11 cellular contexts compared by ENCODE assay signal in the genomic region with DNA sequence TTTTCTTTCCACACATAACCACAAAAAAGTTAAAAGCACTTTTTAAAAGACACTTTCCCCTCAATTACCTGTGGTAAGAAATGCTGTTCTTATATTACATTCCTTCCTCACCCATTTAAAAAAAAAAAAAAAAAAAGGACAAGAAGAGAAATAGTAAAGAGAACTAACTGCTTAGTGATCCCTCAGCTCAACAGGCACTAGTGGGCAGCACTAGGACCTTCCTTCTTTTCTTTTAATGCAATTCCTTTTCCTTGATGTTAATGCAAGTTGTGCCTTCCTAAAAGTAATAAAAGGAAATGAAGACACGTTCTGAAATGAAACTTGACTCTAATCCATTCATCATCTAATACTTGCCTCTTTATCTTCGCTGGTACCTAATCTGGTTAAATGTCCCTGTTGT.
DNase-seq lines count a peak whose midpoint lies in the region; ATAC-seq and TF ChIP-seq lines count a peak whose summit lies in the region.
"Had no signal": no experiment of that assay in that cellular context is flagged by ENCODE, and none has a peak within 500 bp of the region (broad histone marks: within the 10 kb centered on the region; RNA-seq: fewer than 3 reads in every experiment).

No MANE protein-coding gene starts in this region.

- in situ Hi-C loops in astrocyte of the spinal cord (cut with HindIII; ENCODE audit: low sequenced_read_pairs): no loop called here

- peaks cover 9% of the 10 kb centered on the region for H3K36me3 ChIP-seq in muscle layer of colon (ENCODE audit: insufficient read depth, low read length)

- no peak for DNase-seq in AG09319 (ENCODE audit: extremely low read depth, low read depth)
- peak; percentile 38 for DNase-seq in Jurkat, Clone E6-1 (ENCODE audit: low read depth, low spot score)
- DNase-seq in astrocyte of the spinal cord (ENCODE audit: low read depth, low spot score): peak; percentile 34
- DNase-seq in GM19238 (ENCODE audit: insufficient read length, low spot score): no peak
- DNase-seq: nephron progenitor cell, Right ventricle myocardium superior had no signal

- no peak overlapping the region for H3K4me3 ChIP-seq in Jurkat, Clone E6-1 (ENCODE audit: low read length)
- H3K4me3 ChIP-seq in astrocyte of the spinal cord (ENCODE audit: low read depth, low read length) (no peak overlapping the region), muscle layer of colon (ENCODE audit: low read depth in 1 of 2, low read length in 2 of 2) (no peak overlapping the region)

- H3K27ac ChIP-seq in muscle layer of colon (ENCODE audit: low read depth, low read length): peak overlapping the region; percentile 14

- TF ChIP-seq CTCF in AG09319 (IDR thresholded peaks at IDR 0.05; ENCODE audit: low read depth, low read length) (peak; percentile 42), astrocyte of the spinal cord (IDR thresholded peaks at IDR 0.05; ENCODE audit: low read depth, low read length) (peak; percentile 50)

- H3K27me3 ChIP-seq in muscle layer of colon (ENCODE audit: control insufficient read depth in 1 of 2, insufficient read depth in 2 of 2, low read length in 2 of 2): no peaks in the 10 kb centered on the region

- ATAC-seq in HG02610 (IDR thresholded peaks at IDR 0.05; ENCODE audit: unreplicated experiment): no peak
- ATAC-seq in HG03025 (IDR thresholded peaks at IDR 0.05; ENCODE audit: low FRiP score, unreplicated experiment): no peak
- ATAC-seq in HG02973 (IDR thresholded peaks at IDR 0.05; ENCODE audit: unreplicated experiment): no peak
- ATAC-seq: stimulated activated memory B cell treated with anti-CD40 and anti-IgM and Interleukin-4, amounts not matched to agents 10 μg/mL and 1 μg/mL and 100 μg/mL, for 72 hours had no signal

- no peak overlapping the region for H3K9ac ChIP-seq in muscle layer of colon (ENCODE audit: low read length)

- no peaks in the 10 kb centered on the region for H3K9me3 ChIP-seq in muscle layer of colon (ENCODE audit: low read length)

- peaks cover 46% of the 10 kb centered on the region for H3K4me1 ChIP-seq in muscle layer of colon (ENCODE audit: insufficient read depth, low read length)

Comparison
In these comparisons a context has a peak if more than half of its experiments do, and no peak if none do; other contexts are left out.
1. DNase-seq: peak in Jurkat, Clone E6-1 (single experiment) and astrocyte of the spinal cord (single experiment); none in AG09319 (single experiment) and GM19238 (single experiment).